14 cellular contexts compared by ENCODE assay signal in the genomic region with DNA sequence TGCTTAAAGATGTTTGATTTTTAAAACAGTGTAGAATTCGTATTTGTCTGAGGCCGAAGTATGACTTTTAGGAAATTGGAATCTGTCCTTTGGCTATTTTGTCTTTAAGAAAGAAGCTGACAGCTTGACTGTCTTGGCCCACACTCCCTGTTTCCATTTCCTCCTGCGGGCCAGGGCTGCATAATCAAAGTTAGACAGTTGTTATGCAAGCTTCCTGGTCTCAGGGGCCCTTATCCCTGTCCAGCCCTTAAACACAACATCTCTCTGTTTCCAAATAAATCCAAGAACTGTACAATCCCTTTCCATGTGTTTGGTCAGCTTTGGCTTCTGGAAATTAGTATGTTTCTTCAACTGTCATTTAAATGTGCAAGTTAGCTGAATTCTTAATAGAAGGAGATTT. TPM values are rescaled to one million over a fixed set of nuclear protein-coding genes. Genes with fewer than 3 reads are reported as not detected.
DNase-seq lines count a peak whose midpoint lies in the region; ATAC-seq, FAIRE-seq and TF ChIP-seq lines count a peak whose summit lies in the region.
"Had no signal": no experiment of that assay in that cellular context is flagged by ENCODE, and none has a peak within 500 bp of the region (broad histone marks: within the 10 kb centered on the region; RNA-seq: fewer than 3 reads in every experiment).

No MANE protein-coding gene starts in this region.

- H3K4me2 ChIP-seq in astrocyte (ENCODE audit: low read length), result no peak overlapping the region

- H3K27ac ChIP-seq in astrocyte (ENCODE audit: low read depth, low read length) (no peak overlapping the region), right atrium auricular region (peak overlapping the region in 1 of 2 donors; percentile 30)
- H3K27ac ChIP-seq: HL-60, suprapubic skin had no signal

- no peak for TF ChIP-seq CTCF in astrocyte (IDR thresholded peaks at IDR 0.05; ENCODE audit: insufficient read depth, low read depth, low read length)
- no peak for TF ChIP-seq CTCF in right atrium auricular region (IDR thresholded peaks at IDR 0.05)

- H3K4me1 Mint-ChIP-seq in astrocyte (ENCODE audit: low read depth, unreplicated experiment), result peaks cover 3% of the 10 kb centered on the region

- H3K9me3 ChIP-seq in astrocyte (ENCODE audit: insufficient read depth, low read depth, low read length) (no peaks in the 10 kb centered on the region), right atrium auricular region (no peaks in the 10 kb centered on the region)
- H3K9me3 ChIP-seq: breast epithelium, HAP-1, suprapubic skin had no signal

- H3K36me3 ChIP-seq in astrocyte (ENCODE audit: insufficient read depth, low read length) (no peaks in the 10 kb centered on the region), right atrium auricular region (no peaks in the 10 kb centered on the region)
- H3K36me3 ChIP-seq: breast epithelium, HAP-1, suprapubic skin had no signal

- no peak for FAIRE-seq in astrocyte (lab: Jason Lieb, UNC)

- peaks cover 4% of the 10 kb centered on the region for H3K36me3 Mint-ChIP-seq in astrocyte (ENCODE audit: low read depth, unreplicated experiment)

- H3K4me3 Mint-ChIP-seq in astrocyte (ENCODE audit: unreplicated experiment), result no peak overlapping the region
- H3K4me3 Mint-ChIP-seq: activated CD8-positive, alpha-beta T cell treated with anti-CD3 and anti-CD28 coated beads, Interleukin-2, amount 10 ng/mL, durations not matched to agents 7 days and 5 days had no signal

- H3K4me1 ChIP-seq in astrocyte (ENCODE audit: insufficient read depth, low read length), result no peaks in the 10 kb centered on the region
- peaks cover 0 to 36% of the 10 kb centered on the region in 2 donors for H3K4me1 ChIP-seq in right atrium auricular region
- H3K4me1 ChIP-seq: breast epithelium, HAP-1 had no signal

- H3K4me3 ChIP-seq in astrocyte (ENCODE audit: insufficient read depth, low read depth, low read length) (no peak overlapping the region), right atrium auricular region (no peak overlapping the region)
- H3K4me3 ChIP-seq: breast epithelium, HAP-1, suprapubic skin had no signal

- no peaks in the 10 kb centered on the region for H3K79me2 ChIP-seq in astrocyte (ENCODE audit: insufficient read depth, low read length)

- no peak overlapping the region for H3K9ac ChIP-seq in astrocyte (ENCODE audit: low read length)

- DNase-seq in GDM1 (lab: John Stamatoyannopoulos, UW) (peak; percentile 7), astrocyte (ENCODE audit: low read depth) (peak; percentile 31), right atrium auricular region (ENCODE audit: low spot score) (peak; percentile 88), posterior vena cava (ENCODE audit: low spot score) (peak; percentile 88)
- no peak for DNase-seq in activated naive CD4-positive, alpha-beta T cell (lab: John Stamatoyannopoulos, UW)
- no peak for DNase-seq in activated CD4-positive, alpha-beta T cell treated with anti-CD3 and anti-CD28 coated beads, Interleukin-2, amount 50 U/mL, for 48 hours
- DNase-seq: activated CD8-positive, alpha-beta T cell treated with anti-CD3 and anti-CD28 coated beads, Interleukin-2, amount 10 ng/mL, durations not matched to agents 7 days and 5 days; NCI-H1694 treated with DMSO at 0.1 percent for 48 hours had no signal

- no peaks in the 10 kb centered on the region for H3K27me3 Mint-ChIP-seq in astrocyte (ENCODE audit: low read depth, unreplicated experiment)

- peaks cover 6% of the 10 kb centered on the region for H3K9me3 Mint-ChIP-seq in astrocyte (ENCODE audit: unreplicated experiment)

- no peaks in the 10 kb centered on the region for H4K20me1 ChIP-seq in astrocyte (ENCODE audit: insufficient read depth, low read length)

- no peak overlapping the region for H2AFZ ChIP-seq in astrocyte (ENCODE audit: low read depth, low read length)

- no peak overlapping the region for H3K27ac Mint-ChIP-seq in astrocyte (ENCODE audit: unreplicated experiment)
- H3K27ac Mint-ChIP-seq: activated CD8-positive, alpha-beta T cell treated with anti-CD3 and anti-CD28 coated beads, Interleukin-2, amount 10 ng/mL, durations not matched to agents 7 days and 5 days had no signal

- intact Hi-C loops in posterior vena cava (cut with DNase I), result loop anchor here in 1 of 2 donors (1.0 kb wide), 1 partner anchor 9 kb away; no protein-coding TSS in a partner anchor

- H3K27me3 ChIP-seq in astrocyte (ENCODE audit: insufficient read depth, low read length) (no peaks in the 10 kb centered on the region), right atrium auricular region (no peaks in the 10 kb centered on the region)
- H3K27me3 ChIP-seq: breast epithelium, suprapubic skin had no signal

- ATAC-seq in HG02973 (IDR thresholded peaks at IDR 0.05; ENCODE audit: unreplicated experiment) (no peak), GM19328 (IDR thresholded peaks at IDR 0.05; ENCODE audit: unreplicated experiment) (no peak)
- ATAC-seq: activated CD8-positive, alpha-beta T cell treated with anti-CD3 and anti-CD28 coated beads, Interleukin-2, amount 10 ng/mL, durations not matched to agents 7 days and 5 days had no signal

RNA-seq across cellular contexts. Expression of a gene that starts 54.6 kb away (rescaled TPM):
- 0.18 and 0.22 TPM in 2 replicates for total RNA-seq in astrocyte
- total RNA-seq in right atrium auricular region, result 10 to 100 TPM in 1 of 2 donors, 1 to 10 TPM in 1; 7.3 to 18.5 TPM
- 10 to 100 TPM; 27.6 to 46.1 TPM for total RNA-seq in posterior vena cava
- total RNA-seq: activated CD8-positive, alpha-beta T cell treated with anti-CD3 and anti-CD28 coated beads, Interleukin-2, amount 10 ng/mL, durations not matched to agents 7 days and 5 days had no signal

Comparison
In these comparisons a context has a peak if more than half of its experiments do, and no peak if none do; other contexts are left out.
1. DNase-seq: peak in GDM1 (single experiment), astrocyte (single experiment), right atrium auricular region (single experiment) and posterior vena cava (single experiment); none in activated naive CD4-positive, alpha-beta T cell (0 of 4) and activated CD4-positive, alpha-beta T cell treated with anti-CD3 and anti-CD28 coated beads, Interleukin-2, amount 50 U/mL, for 48 hours (0 of 2).